ENCODE assay signal across 12 cellular contexts in genomic region chr11:34891611-34892010, GRCh38. TPM values are rescaled to one million over a fixed set of nuclear protein-coding genes. Genes with fewer than 3 reads are reported as not detected.
DNase-seq lines count a peak whose midpoint lies in the region; ATAC-seq, FAIRE-seq and TF ChIP-seq lines count a peak whose summit lies in the region.
"Had no signal": no experiment of that assay in that cellular context is flagged by ENCODE, and none has a peak within 500 bp of the region (broad histone marks: within the 10 kb centered on the region; RNA-seq: fewer than 3 reads in every experiment).

No MANE protein-coding gene starts in this region.

- FAIRE-seq in GM12891 (lab: Jason Lieb, UNC) = peak; percentile 23
- FAIRE-seq in GM12892 (lab: Jason Lieb, UNC) = no peak

- DNase-seq in Ammon's horn (ENCODE audit: low spot score) (peak; percentile 11), GM12891 (ENCODE audit: insufficient read length, low spot score) (no peak), foreskin melanocyte (peak; percentile 87), pons (ENCODE audit: low spot score) (peak; percentile 72), GM12892 (ENCODE audit: insufficient read length) (no peak), NK-92 (lab: John Stamatoyannopoulos, UW; ENCODE audit: unreplicated experiment) (no peak)
- DNase-seq: CD8-positive, alpha-beta memory T cell; GF-D8; GOT3; HCEC 1CT; HFFc6 had no signal

- TF ChIP-seq POLR2A in GM12891 (IDR thresholded peaks at IDR 0.05; ENCODE audit: low read depth, low read length) (no peak), GM12892 (IDR thresholded peaks at IDR 0.05; ENCODE audit: low read depth, low read length) (no peak)

- ATAC-seq in esophagus mucosa = no peak

TF ChIP-seq in GM12891, 5 proteins besides CTCF, POLR2A, EP300 and RAD21:
- no peak for TF ChIP-seq POU2F2 (IDR thresholded peaks at IDR 0.05; ENCODE audit: low read depth, low read length)
- no peak for TF ChIP-seq SPI1 (IDR thresholded peaks at IDR 0.05; ENCODE audit: low read depth, low read length)
- no peak for TF ChIP-seq POLR2AphosphoS5 (IDR thresholded peaks at IDR 0.05; ENCODE audit: low read depth, low read length)
- no peak for TF ChIP-seq PAX5 (IDR thresholded peaks at IDR 0.05; ENCODE audit: insufficient read depth, low read length, severe bottlenecking)
- no peak for TF ChIP-seq TAF1 (IDR thresholded peaks at IDR 0.05; ENCODE audit: low read depth, low read length)

RNA-seq across cellular contexts. Expression of gene APIP, which starts 24.6 kb away (rescaled TPM):
- 30.8 TPM for polyA plus RNA-seq in GM12891 (2012; ENCODE audit: low read depth, missing spikeins)
- 13.2 TPM for total RNA-seq in esophagus mucosa
- polyA plus RNA-seq in GM12892 (2012; ENCODE audit: missing spikeins) = 45.3 TPM

RNA-seq across cellular contexts. Expression of gene PDHX, which starts 24.8 kb away (rescaled TPM):
- 16.9 TPM for polyA plus RNA-seq in GM12891 (2012; ENCODE audit: low read depth, missing spikeins)
- 19.1 TPM for total RNA-seq in esophagus mucosa
- 22.0 TPM for polyA plus RNA-seq in GM12892 (2012; ENCODE audit: missing spikeins)

Comparison
In these comparisons a context has a peak if more than half of its experiments do, and no peak if none do; other contexts are left out.
1. DNase-seq: peak in Ammon's horn (single experiment), foreskin melanocyte (single experiment) and pons (single experiment); none in GM12891 (single experiment), GM12892 (single experiment) and NK-92 (single experiment).